In the genomic region with DNA sequence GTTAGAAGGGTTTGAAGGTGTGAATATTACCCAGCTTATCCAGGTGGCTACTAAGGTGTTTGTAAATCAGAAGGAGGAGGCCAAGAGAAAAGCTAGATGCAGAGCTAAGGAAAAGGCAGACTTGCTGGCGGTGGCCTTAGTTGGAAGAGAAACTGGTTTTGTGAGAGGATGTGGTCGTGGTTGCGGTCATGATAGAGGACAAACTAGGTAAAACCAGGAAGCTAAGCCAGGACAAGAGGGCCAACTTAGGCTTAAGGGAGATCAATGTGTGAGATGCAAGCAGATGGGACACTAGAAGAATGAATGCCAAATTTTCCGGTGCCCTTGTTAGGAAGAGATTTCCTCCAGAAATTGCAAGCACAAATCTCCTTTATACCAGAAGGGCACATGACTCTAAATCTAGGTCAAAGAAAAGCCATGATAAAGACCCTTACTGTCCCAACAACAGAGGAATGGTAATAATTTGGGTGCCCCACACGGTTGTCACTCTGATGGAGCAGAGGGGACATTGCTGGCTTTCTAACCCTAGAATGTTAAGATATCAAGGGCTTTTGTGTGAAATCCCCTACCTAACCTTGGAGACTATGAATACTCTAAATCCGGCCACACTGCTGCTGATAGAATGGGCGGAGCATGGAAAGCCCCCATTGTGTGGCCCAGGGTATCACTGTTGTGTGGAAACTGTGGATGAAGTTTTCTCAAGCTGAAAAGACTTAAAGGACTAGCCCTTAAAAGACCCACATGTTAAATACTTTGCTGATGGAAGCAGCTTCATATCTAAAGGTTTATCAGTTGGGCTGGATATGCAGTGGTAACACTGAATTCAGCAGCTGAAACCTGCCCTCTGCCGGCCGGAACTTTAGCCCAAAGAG, we compare ENCODE assay signal across 8 cellular contexts. TPM values are rescaled to one million over a fixed set of nuclear protein-coding genes. Genes with fewer than 3 reads are reported as not detected.
DNase-seq lines count a peak whose midpoint lies in the region; ATAC-seq, FAIRE-seq and TF ChIP-seq lines count a peak whose summit lies in the region.

No MANE protein-coding gene starts in this region.

- H3K27ac ChIP-seq in K562 (ENCODE audit: extremely low read depth, low read depth, low read length), result no peak overlapping the region
- H3K27ac ChIP-seq in kidney (ENCODE audit: low read depth in 2 of 2, low read length in 2 of 2), result no peak overlapping the region

- H3K27me3 Mint-ChIP-seq in stimulated activated naive CD8-positive, alpha-beta T cell treated with anti-CD3 and anti-CD28 coated beads, Interleukin-15, amount 100 ng/mL, for 72 hours, result peaks cover 46% of the 10 kb centered on the region

- peaks cover 23% of the 10 kb centered on the region for H3K4me1 Mint-ChIP-seq in stimulated activated naive CD8-positive, alpha-beta T cell treated with anti-CD3 and anti-CD28 coated beads, Interleukin-15, amount 100 ng/mL, for 72 hours

- intact Hi-C loops in K562 (cut with micrococcal nuclease), result loop anchor here (1.0 to 5.0 kb wide), 4 partner anchors 71 to 149 kb away; no protein-coding TSS in a partner anchor
- intact Hi-C loops in kidney (cut with DNase I), result no loop called here

- no TSS peak for BruUV-seq in K562 (replicated peaks; lab: Mats Ljungman, UMichigan)

- no peak overlapping the region for H3K4me3 ChIP-seq in AG09309 (ENCODE audit: control insufficient read depth, low read depth, low read length)
- no peak overlapping the region for H3K4me3 ChIP-seq in GM12875 (ENCODE audit: low read depth, low read length)
- H3K4me3 ChIP-seq in K562, result no peak overlapping the region
- H3K4me3 ChIP-seq in kidney (ENCODE audit: low read length in 2 of 2), result no peak overlapping the region

- no peak overlapping the region for H3K4me2 ChIP-seq in K562 (ENCODE audit: insufficient read depth, low read length)

- WGBS in K562 (ENCODE audit: insufficient coverage, low coverage, missing lambda C conversion rate), result 34% methylated on average over 9 of the region's 9 CpGs

- H3K4me3 Mint-ChIP-seq in stimulated activated naive CD8-positive, alpha-beta T cell treated with anti-CD3 and anti-CD28 coated beads, Interleukin-15, amount 100 ng/mL, for 72 hours, result peak overlapping the region; percentile 27 to 65

- H3K9me3 ChIP-seq in K562 (replicated peaks; ENCODE audit: control insufficient read depth, insufficient read depth, low read depth, low read length), result no peaks in the 10 kb centered on the region; the same call in 1 of the 2 replicates
- H3K9me3 ChIP-seq in kidney (ENCODE audit: control insufficient read depth in 1 of 2, low read length in 2 of 2), result no peaks in the 10 kb centered on the region

- FAIRE-seq in K562 (lab: Jason Lieb, UNC), result peak; percentile 37
- FAIRE-seq in kidney (lab: Jason Lieb, UNC), result no peak

- no peak overlapping the region for H3K9ac ChIP-seq in K562 (ENCODE audit: insufficient read depth in 1 of 2, low read depth in 2 of 2, low read length in 2 of 2)
- no peak overlapping the region for H3K9ac ChIP-seq in kidney (ENCODE audit: low read length in 2 of 2)

- peak overlapping the region; percentile 38 to 64 for H3K27ac Mint-ChIP-seq in stimulated activated naive CD8-positive, alpha-beta T cell treated with anti-CD3 and anti-CD28 coated beads, Interleukin-15, amount 100 ng/mL, for 72 hours

- no peak for TF ChIP-seq EP300 in K562 (IDR thresholded peaks at IDR 0.05; ENCODE audit: low read length)

- H4K20me1 ChIP-seq in K562 (replicated peaks; ENCODE audit: control insufficient read depth, insufficient read depth, low read length), result no peaks in the 10 kb centered on the region

- ATAC-seq in HG02870 (IDR thresholded peaks at IDR 0.05; ENCODE audit: unreplicated experiment), result peak; percentile 52
- peak; percentile 78 for ATAC-seq in K562
- ATAC-seq in stimulated activated naive CD8-positive, alpha-beta T cell treated with anti-CD3 and anti-CD28 coated beads, Interleukin-15, amount 100 ng/mL, for 72 hours, result peak; percentile 66

- TF ChIP-seq POLR2A in K562 (conservative IDR thresholded peaks at IDR 0.05), result no peak

- TF ChIP-seq RAD21 in K562 (CRISPR knock-in tag; conservative IDR thresholded peaks at IDR 0.05 in 1 of 2, IDR thresholded peaks at IDR 0.05 in 1 of 2), result peak; percentile 82 to 88; a peak in 3 of 4 replicates

- H3K36me3 ChIP-seq in K562 (ENCODE audit: control insufficient read depth, insufficient read depth, low read length) (no peaks in the 10 kb centered on the region), kidney (ENCODE audit: control insufficient read depth in 1 of 2, insufficient read depth in 2 of 2, low read length in 2 of 2) (no peaks in the 10 kb centered on the region)

- H3K4me1 ChIP-seq in K562 (replicated peaks in 1 of 2; ENCODE audit: control insufficient read depth in 2 of 2, insufficient read depth in 2 of 2, low read length in 2 of 2), result peaks cover 0 to 34% of the 10 kb centered on the region in 2 experiments; a peak in 4 of 5 replicates
- H3K4me1 ChIP-seq in kidney (ENCODE audit: control insufficient read depth in 1 of 2, insufficient read depth in 1 of 2, low read depth in 1 of 2, low read length in 2 of 2), result no peaks in the 10 kb centered on the region

- no peaks in the 10 kb centered on the region for H3K9me1 ChIP-seq in K562 (ENCODE audit: control insufficient read depth, insufficient read depth, low read length)

- TF ChIP-seq CTCF in AG09309 (IDR thresholded peaks at IDR 0.05; ENCODE audit: control insufficient read depth, insufficient read depth, low read depth, low read length, missing control alignments), result peak; percentile 55
- TF ChIP-seq CTCF in GM12875 (IDR thresholded peaks at IDR 0.05; ENCODE audit: borderline replicate concordance, insufficient read depth, low read depth, low read length), result peak; percentile 61; the same call in 1 of the 2 replicates
- peak; percentile 71 to 75 (median 73) for TF ChIP-seq CTCF in K562 (IDR thresholded peaks at IDR 0.05 in 2 of 3, conservative IDR thresholded peaks at IDR 0.05 in 1 of 3; ENCODE audit: insufficient read depth in 2 of 3, low read depth in 1 of 3, low read length in 3 of 3)
- TF ChIP-seq CTCF in kidney (IDR thresholded peaks at IDR 0.05; ENCODE audit: borderline replicate concordance, extremely low read depth, insufficient read depth), result no peak

- H3K79me2 ChIP-seq in K562 (ENCODE audit: control insufficient read depth, insufficient read depth, low read length), result no peaks in the 10 kb centered on the region

- no peak for DNase-seq in AG09309 (ENCODE audit: low read depth)
- peak; percentile 69 for DNase-seq in NOMO-1 treated with DMSO at 0.1 percent for 48 hours (lab: John Stamatoyannopoulos, UW; ENCODE audit: unreplicated experiment)
- peak in 3 of 4 experiments; percentile 28 to 76 (median 45) for DNase-seq in K562 (ENCODE audit: extremely low read depth in 1 of 4, low spot score in 3 of 4)
- DNase-seq in stimulated activated naive CD8-positive, alpha-beta T cell treated with anti-CD3 and anti-CD28 coated beads, Interleukin-15, amount 100 ng/mL, for 72 hours, result peak in 1 of 2 donors; percentile 51
- no peak for DNase-seq in NCI-H187 (lab: John Stamatoyannopoulos, UW)
- no peak for DNase-seq in kidney

- H3K9me3 Mint-ChIP-seq in stimulated activated naive CD8-positive, alpha-beta T cell treated with anti-CD3 and anti-CD28 coated beads, Interleukin-15, amount 100 ng/mL, for 72 hours, result peaks cover 30 to 33% of the 10 kb centered on the region in 2 donors

- H2AFZ ChIP-seq in K562 (ENCODE audit: low read depth, low read length), result peak overlapping the region; percentile 19; the same call in 1 of the 2 replicates

- in situ Hi-C loops in K562 (cut with MboI), result loop anchor here (5.0 kb wide), 1 partner anchor 73 kb away; no protein-coding TSS in a partner anchor

- CTCF ChIA-PET in K562 (lab: Yijun Ruan, JAX; ENCODE audit: low intra/inter-chr PET ratio), result interaction anchor here (1.7 kb wide), 1 partner anchor 71 kb away, joined by 6 read pairs; no protein-coding TSS in a partner anchor

- H3K27me3 ChIP-seq in K562 (ENCODE audit: control insufficient read depth in 2 of 2, insufficient read depth in 2 of 2, low read length in 2 of 2), result no peaks in the 10 kb centered on the region

- POLR2A ChIA-PET in K562 (lab: Yijun Ruan, JAX), result interaction anchor here (0.7 to 1.1 kb wide), 2 partner anchors 48 to 68 kb away, joined by 3 read pairs; no protein-coding TSS in a partner anchor

RNA-seq across cellular contexts. Expression of gene IL22RA2, which starts 7.8 kb away (rescaled TPM):
- not detected in 2 replicates for total RNA-seq in K562 (2011; cell fraction: chromatin; rRNA removed; ENCODE audit: low replicate concordance)
- total RNA-seq in K562 (2011; cell fraction: nucleolus; rRNA removed), result not detected in 2 replicates
- not detected in 2 replicates for total RNA-seq in K562 (2011; cell fraction: nucleoplasm; rRNA removed)
- total RNA-seq in K562 (2014; rRNA removed), result not detected in 2 replicates
- not detected in 2 replicates for total RNA-seq in K562 (2014; rRNA removed; fragmentation: Illumina TruSeq; extraction: Trizol)
- not detected in 2 replicates for total RNA-seq in K562 (2015; rRNA removed; fragmentation: Illumina TruSeq; extraction: Trizol)
- not detected in 2 replicates for total RNA-seq in K562 (2021)
- polyA plus RNA-seq in K562 (2011; rRNA removed), result not detected in 2 replicates
- not detected in 2 replicates for polyA plus RNA-seq in K562 (2011; cell fraction: cytosol; rRNA removed)
- not detected in 2 replicates for polyA plus RNA-seq in K562 (2011; cell fraction: nucleus; rRNA removed)
- not detected in 2 replicates for polyA plus RNA-seq in K562 (2012)
- polyA plus RNA-seq in K562 (2014; fragmentation: Illumina TruSeq; extraction: Trizol), result not detected in 2 replicates
- not detected for polyA plus RNA-seq in K562 (2014; fragmentation: Nextera tagmentation; extraction: Ambion mirVana)
- polyA plus RNA-seq in K562 (2014; rRNA removed), result 0.03 TPM in 1 of 2 replicates, not detected in the other
- not detected in 2 replicates for polyA minus RNA-seq in K562 (2011; rRNA and poly(A)+ RNA removed)
- not detected in 2 replicates for polyA minus RNA-seq in K562 (2011; cell fraction: cytosol; rRNA and poly(A)+ RNA removed)
- not detected in 2 replicates for polyA minus RNA-seq in K562 (2011; cell fraction: nucleus; rRNA and poly(A)+ RNA removed)
- total RNA-seq in kidney, result not detected
- polyA plus RNA-seq in kidney (ENCODE audit: insufficient read depth, low read depth, low replicate concordance), result not detected

RNA-seq across cellular contexts. Expression of gene IFNGR1, which starts 53.6 kb away (rescaled TPM):
- total RNA-seq in K562 (2011; cell fraction: chromatin; rRNA removed; ENCODE audit: low replicate concordance), result 20.6 and 45.2 TPM in 2 replicates
- 21.5 and 26.5 TPM in 2 replicates for total RNA-seq in K562 (2011; cell fraction: nucleolus; rRNA removed)
- total RNA-seq in K562 (2011; cell fraction: nucleoplasm; rRNA removed), result 30.9 and 31.5 TPM in 2 replicates
- total RNA-seq in K562 (2014; rRNA removed) (13.4 and 14.7 TPM in 2 replicates), K562 (2014; rRNA removed; fragmentation: Illumina TruSeq; extraction: Trizol) (26.7 and 31.3 TPM in 2 replicates), K562 (2015; rRNA removed; fragmentation: Illumina TruSeq; extraction: Trizol) (33.4 and 38.9 TPM in 2 replicates), K562 (2021) (16.8 and 17.7 TPM in 2 replicates), kidney (94.3 TPM)
- polyA plus RNA-seq in K562 (2011; rRNA removed) (33.0 and 52.5 TPM in 2 replicates), K562 (2014; fragmentation: Illumina TruSeq; extraction: Trizol) (22.4 and 26.7 TPM in 2 replicates), K562 (2014; fragmentation: Nextera tagmentation; extraction: Ambion mirVana) (10 to 100 TPM; 41.5 to 47.0 TPM), K562 (2014; rRNA removed) (19.3 and 21.2 TPM in 2 replicates), kidney (ENCODE audit: insufficient read depth, low read depth, low replicate concordance) (42.8 TPM)
- 4.8 and 21.0 TPM in 2 replicates for polyA plus RNA-seq in K562 (2011; cell fraction: cytosol; rRNA removed)
- 24.7 and 52.5 TPM in 2 replicates for polyA plus RNA-seq in K562 (2011; cell fraction: nucleus; rRNA removed)
- polyA plus RNA-seq in K562 (2012), result 22.6 and 25.6 TPM in 2 replicates
- polyA minus RNA-seq in K562 (2011; rRNA and poly(A)+ RNA removed), result 16.9 and 42.2 TPM in 2 replicates
- 8.5 and 22.1 TPM in 2 replicates for polyA minus RNA-seq in K562 (2011; cell fraction: cytosol; rRNA and poly(A)+ RNA removed)
- 11.8 and 45.1 TPM in 2 replicates for polyA minus RNA-seq in K562 (2011; cell fraction: nucleus; rRNA and poly(A)+ RNA removed)

Comparison
In these comparisons a context has a peak if more than half of its experiments do, and no peak if none do; other contexts are left out.
1. DNase-seq: peak in NOMO-1 treated with DMSO at 0.1 percent for 48 hours (single experiment) and K562 (3 of 4); none in AG09309 (single experiment), NCI-H187 (0 of 2) and kidney (single experiment).
2. Peak in every context shown above with its lines, with median percentiles within 50 percentile points of each other: ATAC-seq.